In genomic region chr4:138870739-138871633, GRCh38 we compare ENCODE assay signal across 8 cellular contexts.
DNase-seq lines count a peak whose midpoint lies in the region; ATAC-seq, FAIRE-seq and TF ChIP-seq lines count a peak whose summit lies in the region.

No MANE protein-coding gene starts in this region.

- no peak overlapping the region for H2AFZ ChIP-seq in OCI-LY1 (ENCODE audit: low read length)

- no peaks in the 10 kb centered on the region for H3K79me2 ChIP-seq in OCI-LY1 (ENCODE audit: insufficient read depth, low read length)

- no peaks in the 10 kb centered on the region for H4K20me1 ChIP-seq in OCI-LY1 (ENCODE audit: insufficient read depth, low read length)

- H3K27ac ChIP-seq in OCI-LY1 (ENCODE audit: low read depth, low read length, poor library complexity, severe bottlenecking): no peak overlapping the region

- in situ Hi-C loops in KBM-7 (cut with MboI; ENCODE audit: low pct_unique_long_range_greater_than_20kb, low sequenced_read_pairs): no loop called here

- no peak overlapping the region for H3K9ac ChIP-seq in OCI-LY1 (ENCODE audit: low read length)

- H3K4me2 ChIP-seq in OCI-LY1 (ENCODE audit: low read length): no peak overlapping the region

- no peaks in the 10 kb centered on the region for H3K36me3 ChIP-seq in OCI-LY1 (ENCODE audit: insufficient read depth, low read length)

- TF ChIP-seq CTCF in OCI-LY1 (IDR thresholded peaks at IDR 0.05; ENCODE audit: low read length): peak; percentile 89

- no peaks in the 10 kb centered on the region for H3K27me3 ChIP-seq in OCI-LY1 (ENCODE audit: insufficient read depth, low read length)

- H3K4me3 ChIP-seq in OCI-LY1 (ENCODE audit: low read depth, low read length, poor library complexity, severe bottlenecking): no peak overlapping the region

- peak; percentile 82 for DNase-seq in DMS53 (lab: John Stamatoyannopoulos, UW)
- peak; percentile 85 for DNase-seq in KBM-7
- peak; percentile 12 for DNase-seq in activated T-cell treated with anti-CD3 and anti-CD28 coated beads for 48 hours (ENCODE audit: low read depth)
- DNase-seq in fibroblast of the conjunctiva (ENCODE audit: low read depth): peak; percentile 53
- peak in 51 of 56 donors; percentile 2 to 84 (median 50) for DNase-seq in nucleus accumbens (lab: John Stamatoyannopoulos, UW)
- peak; percentile 41 for DNase-seq in urothelium cell line (ENCODE audit: low spot score)

- H3K9me3 ChIP-seq in OCI-LY1 (ENCODE audit: low read length): no peaks in the 10 kb centered on the region

- ATAC-seq in GM21619 (IDR thresholded peaks at IDR 0.05; ENCODE audit: unreplicated experiment): peak; percentile 81

- H3F3A ChIP-seq in OCI-LY1 (ENCODE audit: insufficient read depth, low read length): no peaks in the 10 kb centered on the region

- no peak for FAIRE-seq in urothelium cell line (lab: Jason Lieb, UNC)

- no peaks in the 10 kb centered on the region for H3K4me1 ChIP-seq in OCI-LY1 (ENCODE audit: insufficient read depth, low read length, severe bottlenecking)

- no peaks in the 10 kb centered on the region for H3K9me2 ChIP-seq in OCI-LY1 (ENCODE audit: low read depth, low read length)

Comparison
In these comparisons a context has a peak if more than half of its experiments do, and no peak if none do; other contexts are left out.
1. DNase-seq: peak in every context shown above with its lines; median percentile 85 in KBM-7; 82 in DMS53; 53 in fibroblast of the conjunctiva; 50 in nucleus accumbens; 41 in urothelium cell line; 12 in activated T-cell treated with anti-CD3 and anti-CD28 coated beads for 48 hours.